Comparison of ENCODE assay signal across 8 cellular contexts in the genomic region with DNA sequence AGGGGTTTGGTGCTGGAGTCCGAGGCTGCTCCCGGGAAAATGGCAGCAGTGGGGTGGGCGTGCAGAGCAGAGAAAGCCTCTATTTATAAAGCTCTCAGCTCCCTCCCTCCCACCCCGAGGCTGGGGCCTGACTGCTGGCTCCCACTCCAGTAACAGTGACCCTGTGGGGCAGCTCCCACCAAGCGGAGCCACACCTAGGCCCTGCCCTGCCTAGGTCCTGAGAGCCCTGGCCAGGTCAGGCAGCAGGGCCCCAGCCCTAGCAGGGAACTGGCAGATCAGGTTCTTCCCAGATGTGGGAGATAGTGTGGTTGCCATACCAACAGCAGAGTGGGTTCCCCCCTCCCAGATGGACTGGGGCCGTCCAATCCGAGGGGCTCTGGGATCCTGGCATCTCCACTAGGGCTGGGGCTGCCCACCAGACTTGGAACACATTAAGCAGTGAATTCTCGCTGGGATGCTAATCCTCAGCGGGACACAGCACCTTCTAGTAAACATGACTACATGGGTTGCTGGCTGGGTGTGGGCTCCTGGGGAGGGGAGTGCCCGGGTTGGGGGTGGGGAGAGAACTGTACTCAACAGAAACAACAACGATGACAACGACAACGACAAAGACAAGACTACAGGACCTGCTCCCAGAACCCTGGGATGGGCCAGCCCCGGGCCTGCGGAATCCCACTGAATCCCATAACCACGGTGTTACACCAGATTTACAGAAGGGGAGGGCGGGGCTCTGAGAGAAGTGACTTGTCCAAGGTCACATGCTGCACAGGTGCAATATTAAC. TPM values are rescaled to one million over a fixed set of nuclear protein-coding genes. Genes with fewer than 3 reads are reported as not detected.
DNase-seq lines count a peak whose midpoint lies in the region; ATAC-seq, FAIRE-seq and TF ChIP-seq lines count a peak whose summit lies in the region.

No MANE protein-coding gene starts in this region.

- no peaks in the 10 kb centered on the region for H3K27me3 Mint-ChIP-seq in CD4-positive, alpha-beta T cell
- H3K27me3 Mint-ChIP-seq in IgD-negative memory B cell, result no peaks in the 10 kb centered on the region

- TF ChIP-seq POLR2A in lower leg skin (IDR thresholded peaks at IDR 0.05) (no peak), transverse colon (IDR thresholded peaks at IDR 0.05) (no peak)

- H3K27ac Mint-ChIP-seq in CD4-positive, alpha-beta T cell, result peak overlapping the region; percentile 81
- H3K27ac Mint-ChIP-seq in IgD-negative memory B cell, result peak overlapping the region; percentile 37 to 90 (median 78)
- H3K27ac Mint-ChIP-seq in activated naive CD4-positive, alpha-beta T cell treated with anti-CD3 and anti-CD28 coated beads, Interleukin-2, amount 50 U/mL, for 72 hours, result peak overlapping the region in 1 of 2 donors; percentile 79

- no peaks in the 10 kb centered on the region for H3K9me3 ChIP-seq in CD4-positive, alpha-beta T cell (ENCODE audit: control insufficient read depth, low read length)
- H3K9me3 ChIP-seq in transverse colon, result no peaks in the 10 kb centered on the region

- H3K4me3 ChIP-seq in lower leg skin (ENCODE audit: low read depth, poor library complexity, severe bottlenecking), result peak overlapping the region; percentile 73
- peak overlapping the region in 3 of 4 donors; percentile 50 to 95 (median 80) for H3K4me3 ChIP-seq in transverse colon

- peaks cover 22 to 37% (median 31%) of the 10 kb centered on the region in 4 donors for H3K4me1 ChIP-seq in transverse colon

- H3K4me1 Mint-ChIP-seq in CD4-positive, alpha-beta T cell (ENCODE audit: low read depth), result peaks cover 32% of the 10 kb centered on the region
- H3K4me1 Mint-ChIP-seq in IgD-negative memory B cell, result peaks cover 8 to 19% (median 19%) of the 10 kb centered on the region in 3 donors

- H3K27ac ChIP-seq in CD4-positive, alpha-beta T cell (ENCODE audit: low read depth, low read length), result no peak overlapping the region
- H3K27ac ChIP-seq in transverse colon, result peak overlapping the region; percentile 83 to 91 (median 86)

- H3K27me3 ChIP-seq in CD4-positive, alpha-beta T cell (ENCODE audit: control insufficient read depth, insufficient read depth, low read length), result no peaks in the 10 kb centered on the region
- H3K27me3 ChIP-seq in transverse colon, result no peaks in the 10 kb centered on the region

- H3K36me3 ChIP-seq in transverse colon, result no peaks in the 10 kb centered on the region

- CTCF ChIA-PET in CD4-positive, alpha-beta T cell (lab: Charles Lee), result no interaction called here

- no peak for TF ChIP-seq CTCF in CD4-positive, alpha-beta T cell (IDR thresholded peaks at IDR 0.05)
- no peak for TF ChIP-seq CTCF in lower leg skin (IDR thresholded peaks at IDR 0.05)
- no peak for TF ChIP-seq CTCF in transverse colon (IDR thresholded peaks at IDR 0.05)

- 24 to 38% methylated on average over 17 of the region's 17 CpGs for WGBS in lower leg skin, 2 donors
- 32% methylated on average over 17 of the region's 17 CpGs; no CpG with 5 or more reads in 1 of the 2 donors for WGBS in transverse colon (ENCODE audit: low coverage in 1 of 2), 2 donors

- no peak for ATAC-seq in CD4-positive, alpha-beta T cell (ENCODE audit: poor library complexity)
- no peak for ATAC-seq in activated naive CD4-positive, alpha-beta T cell treated with anti-CD3 and anti-CD28 coated beads, Interleukin-2, amount 50 U/mL, for 72 hours

- H3K4me3 Mint-ChIP-seq in CD4-positive, alpha-beta T cell, result peak overlapping the region; percentile 87
- H3K4me3 Mint-ChIP-seq in IgD-negative memory B cell, result peak overlapping the region; percentile 75 to 96 (median 86)

- FAIRE-seq in frontal cortex (lab: Jason Lieb, UNC), result no peak

- no peak for TF ChIP-seq EP300 in transverse colon (IDR thresholded peaks at IDR 0.05; ENCODE audit: low read depth)

- POLR2A ChIA-PET in CD4-positive, alpha-beta T cell (lab: Charles Lee), result interaction anchor here (0.6 to 2.3 kb wide), 3 partner anchors 10 to 124 kb away, joined by 3 to 20 read pairs (median 4); a partner anchor contains a TSS

- in situ Hi-C loops in transverse colon (cut with MboI; ENCODE audit: low pct_ligation_motif_present in 1 of 4, low pct_unique_long_range_greater_than_20kb in 1 of 4, low sequenced_read_pairs in 3 of 4), result no loop called here

- intact Hi-C loops in CD4-positive, alpha-beta T cell (cut with DNase I, micrococcal nuclease), result loop anchor here in 1 of 2 experiments (2.0 to 5.0 kb wide), 3 partner anchors 80 to 749 kb away; a partner anchor contains a TSS
- intact Hi-C loops in lower leg skin (cut with DNase I; ENCODE audit: low total_unique reads), result loop anchor here (5.0 kb wide), 1 partner anchor 144 kb away; a partner anchor contains a TSS
- intact Hi-C loops in transverse colon (cut with DNase I; ENCODE audit: low total_unique reads), result no loop called here

- peaks cover 5% of the 10 kb centered on the region for H3K36me3 Mint-ChIP-seq in CD4-positive, alpha-beta T cell (ENCODE audit: low read depth)
- no peaks in the 10 kb centered on the region for H3K36me3 Mint-ChIP-seq in IgD-negative memory B cell
- peaks cover 0 to 5% of the 10 kb centered on the region in 2 donors for H3K36me3 Mint-ChIP-seq in activated naive CD4-positive, alpha-beta T cell treated with anti-CD3 and anti-CD28 coated beads, Interleukin-2, amount 50 U/mL, for 72 hours

- DNase-seq in CD4-positive, alpha-beta T cell, result no peak
- DNase-seq in astrocyte of the hippocampus (ENCODE audit: low read depth, low spot score) (peak; percentile 46), lower leg skin (ENCODE audit: low spot score in 2 of 2) (no peak), transverse colon (peak; percentile 39), frontal cortex (ENCODE audit: low spot score in 2 of 2) (no peak), mesenteric fat pad (ENCODE audit: low spot score) (no peak)
- DNase-seq in activated naive CD4-positive, alpha-beta T cell treated with anti-CD3 and anti-CD28 coated beads, Interleukin-2, amount 50 U/mL, for 72 hours (ENCODE audit: low spot score in 2 of 2), result no peak

- H3K9me3 Mint-ChIP-seq in CD4-positive, alpha-beta T cell, result no peaks in the 10 kb centered on the region
- H3K9me3 Mint-ChIP-seq in IgD-negative memory B cell, result no peaks in the 10 kb centered on the region
- H3K9me3 Mint-ChIP-seq in activated naive CD4-positive, alpha-beta T cell treated with anti-CD3 and anti-CD28 coated beads, Interleukin-2, amount 50 U/mL, for 72 hours, result no peaks in the 10 kb centered on the region

RNA-seq across cellular contexts. Expression of a gene that starts 1.5 kb away (rescaled TPM):
- 10 to 100 TPM; 65.6 to 69.1 TPM for total RNA-seq in CD4-positive, alpha-beta T cell
- 27.7 TPM for polyA plus RNA-seq in IgD-negative memory B cell
- total RNA-seq in lower leg skin (100 to 1,000 TPM; 177 to 378 (median 207) TPM), transverse colon (100 to 1,000 TPM; 184 to 391 (median 224) TPM), frontal cortex (60.3 TPM), mesenteric fat pad (43.2 TPM)
- 10 to 100 TPM; 44.1 to 59.9 TPM for total RNA-seq in activated naive CD4-positive, alpha-beta T cell treated with anti-CD3 and anti-CD28 coated beads, Interleukin-2, amount 50 U/mL, for 72 hours

RNA-seq across cellular contexts. Expression of a gene that starts 9.8 kb away (rescaled TPM):
- 10 to 100 TPM; 53.2 to 56.9 TPM for total RNA-seq in CD4-positive, alpha-beta T cell
- polyA plus RNA-seq in IgD-negative memory B cell, result 11.4 TPM
- total RNA-seq in lower leg skin, result 10 to 100 TPM; 37.7 to 66.1 (median 47.4) TPM
- total RNA-seq in transverse colon, result 100 to 1,000 TPM in 1 of 4 donors, 10 to 100 TPM in 3; 72.0 to 245 (median 74.0) TPM
- total RNA-seq in frontal cortex, result 12.6 TPM
- 17.3 TPM for total RNA-seq in mesenteric fat pad
- total RNA-seq in activated naive CD4-positive, alpha-beta T cell treated with anti-CD3 and anti-CD28 coated beads, Interleukin-2, amount 50 U/mL, for 72 hours, result 10 to 100 TPM; 30.4 to 79.3 TPM

RNA-seq across cellular contexts. Expression of a gene that starts 54.3 kb away (rescaled TPM):
- total RNA-seq in CD4-positive, alpha-beta T cell, result 1 to 10 TPM; 2.7 to 3.6 TPM
- polyA plus RNA-seq in IgD-negative memory B cell, result 7.4 TPM
- total RNA-seq in lower leg skin (10 to 100 TPM in 2 of 4 donors, 1 to 10 TPM in 2; 7.5 to 14.0 (median 10.7) TPM), transverse colon (10 to 100 TPM; 15.7 to 52.4 (median 38.2) TPM), frontal cortex (16.7 TPM), mesenteric fat pad (10.4 TPM)
- total RNA-seq in activated naive CD4-positive, alpha-beta T cell treated with anti-CD3 and anti-CD28 coated beads, Interleukin-2, amount 50 U/mL, for 72 hours, result 10 to 100 TPM; 11.6 to 36.1 TPM

Comparison
In these comparisons a context has a peak if more than half of its experiments do, and no peak if none do; other contexts are left out.
1. DNase-seq: peak in astrocyte of the hippocampus (single experiment) and transverse colon (single experiment); none in CD4-positive, alpha-beta T cell (0 of 10), lower leg skin (0 of 2), frontal cortex (0 of 2), mesenteric fat pad (single experiment) and activated naive CD4-positive, alpha-beta T cell treated with anti-CD3 and anti-CD28 coated beads, Interleukin-2, amount 50 U/mL, for 72 hours (0 of 2).